ENCODE assay signal across 8 cellular contexts in the genomic region with DNA sequence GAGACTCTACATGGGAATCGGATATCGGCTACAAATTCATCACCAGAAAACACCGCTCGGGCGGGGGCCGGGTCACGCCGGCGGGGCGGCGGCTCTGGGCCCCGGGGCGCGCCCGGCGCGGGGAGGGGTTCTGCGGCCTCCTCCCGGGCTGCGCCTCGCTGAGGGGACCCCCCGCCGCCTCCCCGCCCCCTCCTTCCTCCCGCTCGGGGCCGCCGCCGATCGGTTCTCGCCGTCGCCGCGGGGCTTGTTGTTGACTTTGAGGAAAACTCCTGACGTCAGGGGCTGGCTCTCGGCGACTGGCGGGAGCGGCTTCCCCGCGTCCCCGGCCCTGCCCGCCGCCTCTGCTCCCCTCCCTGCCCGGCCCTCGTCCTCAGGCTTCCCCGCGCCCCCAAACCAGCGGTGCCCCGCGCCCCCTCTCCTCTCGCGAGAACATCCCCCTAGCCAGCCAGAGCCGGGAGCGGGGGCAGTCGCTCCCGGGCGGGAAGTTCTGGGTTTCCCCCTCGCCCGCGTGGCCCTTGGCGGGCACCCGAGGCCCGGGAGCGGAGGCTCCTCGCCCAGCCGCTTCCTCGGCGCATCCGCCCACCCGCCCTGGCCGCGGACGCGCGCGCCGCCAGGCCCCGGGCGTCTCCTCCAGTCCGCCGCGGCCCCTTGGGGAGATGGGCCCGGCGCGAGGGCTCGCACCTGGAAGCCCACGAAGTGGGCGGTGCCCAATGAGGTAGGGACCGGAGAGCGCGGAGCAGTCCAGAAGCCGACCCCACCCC. TPM values are rescaled to one million over a fixed set of nuclear protein-coding genes. Genes with fewer than 3 reads are reported as not detected.
A peak's percentile ranks its signal among the peaks of the same experiment; 100 is the strongest.
DNase-seq lines count a peak whose midpoint lies in the region; ATAC-seq lines count a peak whose summit lies in the region.

No MANE protein-coding gene starts in this region.

- ATAC-seq in GM19452 (IDR thresholded peaks at IDR 0.05; ENCODE audit: unreplicated experiment) (peak; percentile 59), HG03565 (IDR thresholded peaks at IDR 0.05; ENCODE audit: unreplicated experiment) (peak; percentile 43)
- peak; percentile 77 for ATAC-seq in activated T-cell treated with anti-CD3 and anti-CD28 coated beads, Interleukin-2, amount 50 U/mL, for 4 hours

- peaks cover 35% of the 10 kb centered on the region for H3K4me1 Mint-ChIP-seq in activated T-cell treated with anti-CD3 and anti-CD28 coated beads, Interleukin-2, amount 50 U/mL, for 4 hours (ENCODE audit: low read depth)

- no peaks in the 10 kb centered on the region for H3K9me3 Mint-ChIP-seq in activated T-cell treated with anti-CD3 and anti-CD28 coated beads, Interleukin-2, amount 50 U/mL, for 4 hours

- DNase-seq in CMK (ENCODE audit: low read depth) (peak; percentile 45), NT2/D1 (ENCODE audit: low read depth, low spot score) (peak; percentile 88)
- DNase-seq in activated T-cell treated with anti-CD3 and anti-CD28 coated beads, Interleukin-2, amount 50 U/mL, for 4 hours: peak; percentile 83
- peak; percentile 62 to 65 for DNase-seq in stimulated activated CD8-positive, alpha-beta memory T cell treated with anti-CD3 and anti-CD28 coated beads, Interleukin-7, amount 100 ng/mL, for 1 hour (ENCODE audit: low read depth in 2 of 2)

- H3K4me3 Mint-ChIP-seq in activated T-cell treated with anti-CD3 and anti-CD28 coated beads, Interleukin-2, amount 50 U/mL, for 4 hours: peak overlapping the region; percentile 86

- peak overlapping the region; percentile 91 for H3K9ac ChIP-seq in NT2/D1 (ENCODE audit: insufficient read length, low read depth)

- H3K27me3 ChIP-seq in NT2/D1 (ENCODE audit: insufficient read depth, insufficient read length) (no peaks in the 10 kb centered on the region), esophagus (ENCODE audit: control insufficient read depth in 1 of 2, insufficient read depth in 2 of 2, low read length in 2 of 2) (no peaks in the 10 kb centered on the region), muscle layer of duodenum (ENCODE audit: low read depth, low read length) (no peaks in the 10 kb centered on the region)

- H3K27ac ChIP-seq in esophagus (ENCODE audit: low read depth in 2 of 2, low read length in 1 of 2) (peak overlapping the region; percentile 76 to 90), muscle layer of duodenum (ENCODE audit: low read length) (peak overlapping the region; percentile 28)

- peaks cover 2% of the 10 kb centered on the region for H3K27me3 Mint-ChIP-seq in activated T-cell treated with anti-CD3 and anti-CD28 coated beads, Interleukin-2, amount 50 U/mL, for 4 hours (ENCODE audit: low read depth)

- WGBS in esophagus, 2 donors: 0 to 1% methylated on average over 63 to 94 of the region's 94 CpGs

- no peaks in the 10 kb centered on the region for H3K36me3 Mint-ChIP-seq in activated T-cell treated with anti-CD3 and anti-CD28 coated beads, Interleukin-2, amount 50 U/mL, for 4 hours (ENCODE audit: insufficient read depth)

- H3K36me3 ChIP-seq in NT2/D1 (ENCODE audit: insufficient read depth, insufficient read length, low read length): no peaks in the 10 kb centered on the region
- H3K36me3 ChIP-seq in esophagus (ENCODE audit: control insufficient read depth in 2 of 2, insufficient read depth in 2 of 2, low read length in 1 of 2): no peaks in the 10 kb centered on the region
- H3K36me3 ChIP-seq in muscle layer of duodenum (ENCODE audit: control insufficient read depth in 1 of 2, insufficient read depth in 2 of 2, low read length in 2 of 2): peaks cover 0 to 4% of the 10 kb centered on the region in 2 donors

- H3K4me1 ChIP-seq in NT2/D1 (ENCODE audit: insufficient read depth, insufficient read length) (no peaks in the 10 kb centered on the region), esophagus (ENCODE audit: control insufficient read depth in 2 of 2, insufficient read depth in 2 of 2, low read length in 1 of 2) (no peaks in the 10 kb centered on the region), muscle layer of duodenum (ENCODE audit: control insufficient read depth in 1 of 2, insufficient read depth in 2 of 2, low read length in 2 of 2) (peaks cover 0 to 13% of the 10 kb centered on the region in 2 donors)

- H3K4me3 ChIP-seq in NT2/D1 (ENCODE audit: insufficient read length, low read depth): peak overlapping the region; percentile 64
- peak overlapping the region; percentile 54 to 56 for H3K4me3 ChIP-seq in esophagus (ENCODE audit: low read depth in 1 of 2, low read length in 2 of 2)
- H3K4me3 ChIP-seq in muscle layer of duodenum (ENCODE audit: low read depth in 1 of 2, low read length in 2 of 2): peak overlapping the region; percentile 74 to 88

- H3K9me3 ChIP-seq in NT2/D1 (ENCODE audit: insufficient read depth, low read length) (no peaks in the 10 kb centered on the region), esophagus (ENCODE audit: control insufficient read depth in 2 of 2, insufficient read depth in 1 of 2, low read depth in 1 of 2, low read length in 1 of 2) (no peaks in the 10 kb centered on the region), muscle layer of duodenum (ENCODE audit: control insufficient read depth in 1 of 2, low read length in 2 of 2) (no peaks in the 10 kb centered on the region)

RNA-seq across cellular contexts. Expression of gene AKT3, which starts 0.5 kb away (rescaled TPM):
- 10 to 100 TPM; 17.9 to 19.1 (median 18.3) TPM for total RNA-seq in activated T-cell treated with anti-CD3 and anti-CD28 coated beads, Interleukin-2, amount 50 U/mL, for 4 hours
- polyA plus RNA-seq in esophagus: 1 to 10 TPM; 2.1 to 4.4 TPM

Comparison
In these comparisons a context has a peak if more than half of its experiments do, and no peak if none do; other contexts are left out.
1. Peak in every context shown above with its lines: DNase-seq, ATAC-seq, H3K4me3 ChIP-seq and H3K27ac ChIP-seq.